10 cellular contexts compared by ENCODE assay signal in genomic region chr11:5605849-5606248, GRCh38. TPM values are rescaled to one million over a fixed set of nuclear protein-coding genes. Genes with fewer than 3 reads are reported as not detected.
DNase-seq lines count a peak whose midpoint lies in the region; ATAC-seq and TF ChIP-seq lines count a peak whose summit lies in the region.
"Had no signal": no experiment of that assay in that cellular context is flagged by ENCODE, and none has a peak within 500 bp of the region (broad histone marks: within the 10 kb centered on the region; RNA-seq: fewer than 3 reads in every experiment).

No MANE protein-coding gene starts in this region.

- TF ChIP-seq POLR2A in heart left ventricle (IDR thresholded peaks at IDR 0.05) = no peak

- ATAC-seq in RWPE2 (ENCODE audit: low read depth) = peak; percentile 88
- ATAC-seq in heart left ventricle = no peak
- ATAC-seq: activated T-cell treated with anti-CD3 and anti-CD28 coated beads, Interleukin-2, amount 50 U/mL, for 72 hours; left lobe of liver had no signal

- H3K79me2 ChIP-seq in hepatocyte (no peaks in the 10 kb centered on the region), MM.1S (ENCODE audit: low read length) (no peaks in the 10 kb centered on the region)

- H3K9me3 ChIP-seq in RWPE2 (ENCODE audit: severe bottlenecking) = no peaks in the 10 kb centered on the region
- no peaks in the 10 kb centered on the region for H3K9me3 ChIP-seq in hepatocyte (ENCODE audit: low read depth)
- H3K9me3 ChIP-seq in heart left ventricle = no peaks in the 10 kb centered on the region
- H3K9me3 ChIP-seq in MM.1S (replicated peaks; ENCODE audit: insufficient read depth, low read length) = no peaks in the 10 kb centered on the region

- H3K27me3 ChIP-seq in RWPE2 (ENCODE audit: insufficient read depth, poor library complexity, severe bottlenecking) = no peaks in the 10 kb centered on the region
- no peaks in the 10 kb centered on the region for H3K27me3 ChIP-seq in hepatocyte
- no peaks in the 10 kb centered on the region for H3K27me3 ChIP-seq in heart left ventricle
- no peaks in the 10 kb centered on the region for H3K27me3 ChIP-seq in MM.1S (replicated peaks; ENCODE audit: insufficient read depth, low read length)
- H3K27me3 ChIP-seq in H7 (ENCODE audit: control insufficient read depth, insufficient read depth, low read length) = no peaks in the 10 kb centered on the region

- H4K20me1 ChIP-seq in hepatocyte (ENCODE audit: insufficient read depth, poor library complexity, severe bottlenecking) (no peaks in the 10 kb centered on the region), MM.1S (ENCODE audit: insufficient read depth, low read length) (no peaks in the 10 kb centered on the region)

- peak; percentile 94 for DNase-seq in EL
- DNase-seq in RWPE2 (ENCODE audit: low spot score) = peak; percentile 67
- peak; percentile 31 for DNase-seq in hepatocyte (ENCODE audit: low spot score)
- DNase-seq in heart left ventricle = no peak
- DNase-seq in MM.1S = no peak
- no peak for DNase-seq in H7
- DNase-seq: activated T-cell treated with anti-CD3 and anti-CD28 coated beads, Interleukin-2, amount 50 U/mL, for 72 hours; stimulated activated CD8-positive, alpha-beta memory T cell treated with anti-CD3 and anti-CD28 coated beads, Interleukin-4, amount 100 ng/mL, for 48 hours had no signal

- peaks cover 15% of the 10 kb centered on the region; the same call in 1 of the 2 replicates for H3K36me3 ChIP-seq in RWPE2 (ENCODE audit: low read depth)
- no peaks in the 10 kb centered on the region for H3K36me3 ChIP-seq in hepatocyte (replicated peaks; ENCODE audit: insufficient read depth, low read depth)
- H3K36me3 ChIP-seq in heart left ventricle = peaks cover 0 to 5% (median 0%) of the 10 kb centered on the region in 9 donors
- no peaks in the 10 kb centered on the region for H3K36me3 ChIP-seq in MM.1S (replicated peaks; ENCODE audit: insufficient read depth, low read length)
- peaks cover 36% of the 10 kb centered on the region for H3K36me3 ChIP-seq in H7 (replicated peaks; ENCODE audit: control insufficient read depth, insufficient read depth, low read length)

- H3K9ac ChIP-seq in MM.1S (ENCODE audit: low read length) = no peak overlapping the region

- no peaks in the 10 kb centered on the region for H3F3A ChIP-seq in MM.1S (ENCODE audit: insufficient read depth, low read length)

- H3K4me2 ChIP-seq in hepatocyte (no peak overlapping the region), MM.1S (ENCODE audit: low read depth, low read length) (no peak overlapping the region)

- H3K9me2 ChIP-seq in hepatocyte (replicated peaks; ENCODE audit: insufficient read depth) (no peaks in the 10 kb centered on the region), MM.1S (replicated peaks; ENCODE audit: insufficient read depth, low read length) (no peaks in the 10 kb centered on the region)

- H3K4me3 ChIP-seq in RWPE2 (ENCODE audit: severe bottlenecking) (no peak overlapping the region), hepatocyte (no peak overlapping the region), heart left ventricle (no peak overlapping the region), MM.1S (ENCODE audit: low read length) (no peak overlapping the region), H7 (ENCODE audit: insufficient read depth, low read depth, low read length) (no peak overlapping the region)

- TF ChIP-seq CTCF in RWPE2 (IDR thresholded peaks at IDR 0.05; ENCODE audit: poor library complexity, severe bottlenecking) (peak; percentile 51), hepatocyte (IDR thresholded peaks at IDR 0.05; ENCODE audit: poor library complexity) (no peak), heart left ventricle (IDR thresholded peaks at IDR 0.05) (no peak), MM.1S (IDR thresholded peaks at IDR 0.05; ENCODE audit: low read length) (no peak)

- H2AFZ ChIP-seq in hepatocyte = no peak overlapping the region
- no peak overlapping the region for H2AFZ ChIP-seq in MM.1S (ENCODE audit: low read length)

- H3K4me1 ChIP-seq in RWPE2 (ENCODE audit: insufficient read depth, poor library complexity, severe bottlenecking) = peaks cover 9% of the 10 kb centered on the region
- H3K4me1 ChIP-seq in hepatocyte (ENCODE audit: insufficient read depth) = no peaks in the 10 kb centered on the region
- peaks cover 0 to under 1% (median 0%) of the 10 kb centered on the region in 12 donors for H3K4me1 ChIP-seq in heart left ventricle
- H3K4me1 ChIP-seq in MM.1S (ENCODE audit: low read length) = no peaks in the 10 kb centered on the region

- intact Hi-C loops in heart left ventricle (cut with DNase I) = loop anchor here in 4 of 10 donors (10.0 kb wide), 1 partner anchor 199 kb away; the partner anchor contains the start of gene OR52N2 (in 4 of the 4)

- H3K27ac ChIP-seq in RWPE2 (ENCODE audit: poor library complexity, severe bottlenecking) (no peak overlapping the region), hepatocyte (no peak overlapping the region), heart left ventricle (no peak overlapping the region), MM.1S (ENCODE audit: low read length) (no peak overlapping the region)

- 81% methylated on average over 5 of the region's 5 CpGs for WGBS in hepatocyte (ENCODE audit: low lambda C conversion rate, missing lambda C conversion rate)
- WGBS in heart left ventricle, 4 donors = 77 to 84% (median 82%) methylated on average over 5 of the region's 5 CpGs

RNA-seq across cellular contexts. Expression of gene TRIM6, which starts 9.4 kb away (rescaled TPM):
- total RNA-seq in hepatocyte (6.6 and 10.7 TPM in 2 replicates), heart left ventricle (1 to 10 TPM in 6 of 9 donors, under 1 TPM in 3; 0.39 to 2.4 (median 1.1) TPM)
- polyA plus RNA-seq in hepatocyte (4.3 and 8.0 TPM in 2 replicates), heart left ventricle (under 1 TPM; 0.50 to 0.88 TPM)
- total RNA-seq in H7 (2014; rRNA removed; shearing (Covaris generic)) = 27.4 and 40.6 TPM in 2 replicates

RNA-seq across cellular contexts. Expression of gene TRIM34, which starts 19.0 kb away (rescaled TPM):
- total RNA-seq in hepatocyte (10.5 and 14.6 TPM in 2 replicates), heart left ventricle (1 to 10 TPM; 1.3 to 9.1 (median 1.6) TPM)
- polyA plus RNA-seq in hepatocyte (2.7 and 3.6 TPM in 2 replicates), heart left ventricle (1 to 10 TPM in 1 of 2 donors, under 1 TPM in 1; 0.72 to 1.9 TPM)
- total RNA-seq in H7 (2014; rRNA removed; shearing (Covaris generic)) = 1.4 and 1.6 TPM in 2 replicates

RNA-seq across cellular contexts. Expression of gene OR52B6, which starts 25.2 kb away (rescaled TPM):
- not detected in 2 replicates for total RNA-seq in hepatocyte
- not detected in 2 replicates for polyA plus RNA-seq in hepatocyte
- not detected for total RNA-seq in heart left ventricle
- not detected for polyA plus RNA-seq in heart left ventricle
- total RNA-seq in H7 (2014; rRNA removed; shearing (Covaris generic)) = not detected in 2 replicates
- total RNA-seq: activated T-cell treated with anti-CD3 and anti-CD28 coated beads, Interleukin-2, amount 50 U/mL, for 72 hours; left lobe of liver; pulmonary artery endothelial cell had no signal

RNA-seq across cellular contexts. Expression of gene OR52H1, which starts 57.5 kb away (rescaled TPM):
- total RNA-seq in hepatocyte = 0.28 TPM in 1 of 2 replicates, not detected in the other
- polyA plus RNA-seq in hepatocyte = not detected in 2 replicates
- under 1 TPM in 2 of 9 donors, not detected in 7; 0.32 to 0.47 TPM for total RNA-seq in heart left ventricle
- polyA plus RNA-seq in heart left ventricle = not detected
- 0.30 TPM in 1 of 2 replicates, not detected in the other for total RNA-seq in H7 (2014; rRNA removed; shearing (Covaris generic))
- total RNA-seq: activated T-cell treated with anti-CD3 and anti-CD28 coated beads, Interleukin-2, amount 50 U/mL, for 72 hours; pulmonary artery endothelial cell had no signal

Comparison
In these comparisons a context has a peak if more than half of its experiments do, and no peak if none do; other contexts are left out.
1. DNase-seq: peak in EL (single experiment), RWPE2 (single experiment) and hepatocyte (single experiment); none in heart left ventricle (0 of 5), MM.1S (single experiment) and H7 (single experiment).